ENCODE assay signal across 37 cellular contexts in the genomic region with DNA sequence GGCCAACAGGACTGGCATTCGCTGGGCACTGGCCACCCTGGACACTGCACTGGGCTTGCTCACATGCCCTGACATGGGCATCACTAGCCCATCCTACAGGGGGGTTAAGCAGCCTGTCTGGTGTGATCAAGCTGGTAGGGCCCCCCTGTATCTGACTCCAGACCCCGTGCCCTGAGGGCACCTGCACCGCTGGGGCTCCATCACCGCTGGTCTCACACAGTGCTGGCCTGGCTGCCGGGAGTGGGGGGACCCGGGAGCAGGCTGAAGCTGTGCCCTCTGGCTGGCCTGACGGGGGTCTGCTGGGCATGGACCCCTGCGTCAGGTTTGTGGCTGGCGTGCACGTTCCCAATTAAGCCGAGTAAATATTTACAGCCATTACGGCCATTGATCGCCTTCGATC. TPM values are rescaled to one million over a fixed set of nuclear protein-coding genes. Genes with fewer than 3 reads are reported as not detected.
"Had no signal": no experiment of that assay in that cellular context is flagged by ENCODE, and none has a peak within 500 bp of the region (broad histone marks: within the 10 kb centered on the region; RNA-seq: fewer than 3 reads in every experiment).

No MANE protein-coding gene starts in this region.

- H3K9me3 Mint-ChIP-seq: activated B cell treated with CpG ODN at 0.5 μM for 24 hours; activated CD4-positive, alpha-beta memory T cell treated with anti-CD3 and anti-CD28 coated beads for 36 hours; activated CD8-positive, alpha-beta T cell treated with anti-CD3 and anti-CD28 coated beads for 36 hours; activated naive CD4-positive, alpha-beta T cell treated with anti-CD3 and anti-CD28 coated beads for 36 hours; activated naive CD8-positive, alpha-beta T cell treated with anti-CD3 and anti-CD28 coated beads for 36 hours; activated T-cell treated with anti-CD3 and anti-CD28 coated beads, Interleukin-2, amount 50 U/mL, for 4 hours; activated T-helper 17 cell treated with anti-CD3 and anti-CD28 coated beads, Interleukin-2, amount 50 U/mL, for 72 hours; T-cell; T-helper 1 cell treated with Interleukin-12 subunit alpha and Interleukin-12 subunit beta and Interleukin-4 antibody, amounts not matched to agents 30 μg/mL and 1 μg/mL, for 36 hours; T-helper 2 cell treated with Interferon-gamma antibody and Interleukin-4, amounts not matched to agents 5 μg/mL and 100 μg/mL, for 36 hours had no signal

- H3K36me3 Mint-ChIP-seq: activated CD4-positive, alpha-beta memory T cell treated with anti-CD3 and anti-CD28 coated beads for 36 hours; activated naive CD4-positive, alpha-beta T cell treated with anti-CD3 and anti-CD28 coated beads, Interleukin-2, amount 50 U/mL, for 72 hours; activated naive CD8-positive, alpha-beta T cell treated with anti-CD3 and anti-CD28 coated beads for 36 hours; T-cell had no signal

- H3K27ac ChIP-seq: adrenal gland, body of pancreas, brain microvascular endothelial cell, breast epithelium had no signal

- H3K4me3 ChIP-seq: adrenal gland, body of pancreas, breast epithelium had no signal

- H3K4me3 Mint-ChIP-seq: activated B cell treated with CpG ODN at 0.5 μM for 24 hours; activated CD4-positive, alpha-beta memory T cell treated with anti-CD3 and anti-CD28 coated beads for 36 hours; activated CD4-positive, alpha-beta T cell treated with anti-CD3 and anti-CD28 coated beads, Interleukin-2, amount 10 ng/mL, durations not matched to agents 24 days and 14 days; activated CD8-positive, alpha-beta T cell treated with anti-CD3 and anti-CD28 coated beads for 36 hours; activated naive CD4-positive, alpha-beta T cell treated with anti-CD3 and anti-CD28 coated beads for 36 hours; activated naive CD8-positive, alpha-beta T cell treated with anti-CD3 and anti-CD28 coated beads for 36 hours; activated T-cell treated with anti-CD3 and anti-CD28 coated beads, Interleukin-2, amount 50 U/mL, for 4 hours; activated T-cell treated with anti-CD3 and anti-CD28 coated beads, Interleukin-2, amount 50 U/mL, for 72 hours; activated T-helper 1 cell treated with anti-CD3 and anti-CD28 coated beads, Interleukin-12 subunit alpha, Interleukin-12 subunit beta, Interleukin-2, Interleukin-4 antibody, amounts not matched to agents 30 ng/mL and 10 ng/mL and 1 ng/mL, durations not matched to agents 14 hours and 24 hours and 36 hours; activated T-helper 17 cell treated with anti-CD3 and anti-CD28 coated beads, Interleukin-2, amount 50 U/mL, for 72 hours; T-cell; T-helper 1 cell treated with Interleukin-12 subunit alpha and Interleukin-12 subunit beta and Interleukin-4 antibody, amounts not matched to agents 30 μg/mL and 1 μg/mL, for 36 hours; T-helper 2 cell treated with Interferon-gamma antibody and Interleukin-4, amounts not matched to agents 5 μg/mL and 100 μg/mL, for 36 hours had no signal

- FAIRE-seq: astrocyte, TTC549 had no signal

- H3K36me3 ChIP-seq: adrenal gland, brain microvascular endothelial cell, breast epithelium had no signal

- H3K4me1 ChIP-seq: adrenal gland had no signal

- ATAC-seq: activated CD8-positive, alpha-beta T cell treated with anti-CD3 and anti-CD28 coated beads for 36 hours; activated naive CD4-positive, alpha-beta T cell treated with anti-CD3 and anti-CD28 coated beads, Interleukin-2, amount 50 U/mL, for 72 hours; activated T-cell treated with anti-CD3 and anti-CD28 coated beads, Interleukin-2, amount 50 U/mL, for 4 hours; activated T-cell treated with anti-CD3 and anti-CD28 coated beads, Interleukin-2, amount 50 U/mL, for 72 hours; activated T-helper 17 cell treated with anti-CD3 and anti-CD28 coated beads, Interleukin-2, amount 50 U/mL, for 72 hours; body of pancreas; T-cell had no signal

- H3K4me1 Mint-ChIP-seq: activated B cell treated with CpG ODN at 0.5 μM for 24 hours; activated CD4-positive, alpha-beta T cell treated with anti-CD3 and anti-CD28 coated beads, Interleukin-2, amount 10 ng/mL, durations not matched to agents 24 days and 14 days; activated naive CD8-positive, alpha-beta T cell treated with anti-CD3 and anti-CD28 coated beads for 36 hours; activated T-helper 17 cell treated with anti-CD3 and anti-CD28 coated beads, Interleukin-2, amount 50 U/mL, for 72 hours; T-cell had no signal

- H3K27me3 ChIP-seq: adrenal gland, body of pancreas, brain microvascular endothelial cell, breast epithelium had no signal

- H3K27ac Mint-ChIP-seq: activated B cell treated with CpG ODN at 0.5 μM for 24 hours; activated CD4-positive, alpha-beta memory T cell treated with anti-CD3 and anti-CD28 coated beads for 36 hours; activated CD4-positive, alpha-beta T cell treated with anti-CD3 and anti-CD28 coated beads, Interleukin-2, amount 10 ng/mL, durations not matched to agents 24 days and 14 days; activated CD8-positive, alpha-beta T cell treated with anti-CD3 and anti-CD28 coated beads for 36 hours; activated naive CD4-positive, alpha-beta T cell treated with anti-CD3 and anti-CD28 coated beads for 36 hours; activated naive CD4-positive, alpha-beta T cell treated with anti-CD3 and anti-CD28 coated beads, Interleukin-2, amount 50 U/mL, for 72 hours; activated naive CD8-positive, alpha-beta T cell treated with anti-CD3 and anti-CD28 coated beads for 36 hours; activated T-cell treated with anti-CD3 and anti-CD28 coated beads, Interleukin-2, amount 50 U/mL, for 72 hours; activated T-helper 1 cell treated with anti-CD3 and anti-CD28 coated beads, Interleukin-12 subunit alpha, Interleukin-12 subunit beta, Interleukin-2, Interleukin-4 antibody, amounts not matched to agents 30 ng/mL and 10 ng/mL and 1 ng/mL, durations not matched to agents 14 hours and 24 hours and 36 hours; activated T-helper 17 cell treated with anti-CD3 and anti-CD28 coated beads, Interleukin-2, amount 50 U/mL, for 72 hours; T-cell; T-helper 1 cell treated with Interleukin-12 subunit alpha and Interleukin-12 subunit beta and Interleukin-4 antibody, amounts not matched to agents 30 μg/mL and 1 μg/mL, for 36 hours; T-helper 2 cell treated with Interferon-gamma antibody and Interleukin-4, amounts not matched to agents 5 μg/mL and 100 μg/mL, for 36 hours had no signal

- H3K27me3 Mint-ChIP-seq: activated B cell treated with CpG ODN at 0.5 μM for 24 hours; activated CD4-positive, alpha-beta memory T cell treated with anti-CD3 and anti-CD28 coated beads for 36 hours; activated CD4-positive, alpha-beta T cell treated with anti-CD3 and anti-CD28 coated beads, Interleukin-2, amount 10 ng/mL, durations not matched to agents 24 days and 14 days; activated CD8-positive, alpha-beta T cell treated with anti-CD3 and anti-CD28 coated beads for 36 hours; activated naive CD8-positive, alpha-beta T cell treated with anti-CD3 and anti-CD28 coated beads for 36 hours; T-cell had no signal

- H3K9me3 ChIP-seq: adrenal gland, body of pancreas, breast epithelium had no signal

- DNase-seq: activated B cell treated with CpG ODN at 0.5 μM for 24 hours; activated CD4-positive, alpha-beta memory T cell treated with anti-CD3 and anti-CD28 coated beads for 36 hours; activated CD4-positive, alpha-beta T cell treated with anti-CD3 and anti-CD28 coated beads for 4 hours; activated CD4-positive, alpha-beta T cell treated with anti-CD3 and anti-CD28 coated beads, Interleukin-2, amount 10 ng/mL, durations not matched to agents 24 days and 14 days; activated CD4-positive, alpha-beta T cell treated with anti-CD3 and anti-CD28 coated beads, Interleukin-2, amount 50 U/mL, for 1 hour; activated CD4-positive, alpha-beta T cell treated with anti-CD3 and anti-CD28 coated beads, Interleukin-2, amount 50 U/mL, for 4 hours; activated CD4-positive, CD25-positive, alpha-beta regulatory T cell treated with anti-CD3 and anti-CD28 coated beads, Interleukin-2, amount 50 U/mL, for 72 hours; activated CD8-positive, alpha-beta memory T cell treated with anti-CD3 and anti-CD28 coated beads, Interleukin-2, amount 50 U/mL, for 4 hours; activated CD8-positive, alpha-beta T cell treated with anti-CD3 and anti-CD28 coated beads for 36 hours; activated effector memory CD4-positive, alpha-beta T cell treated with anti-CD3 and anti-CD28 coated beads, Interleukin-2, amount 50 U/mL, for 16 hours; activated gamma-delta T cell treated with Interleukin-2 at 50 U/mL for 16 hours; activated naive CD4-positive, alpha-beta T cell; activated naive CD4-positive, alpha-beta T cell treated with anti-CD3 and anti-CD28 coated beads for 36 hours; activated naive CD4-positive, alpha-beta T cell treated with anti-CD3 and anti-CD28 coated beads, Interleukin-2, amount 50 U/mL, for 16 hours; activated naive CD8-positive, alpha-beta T cell treated with anti-CD3 and anti-CD28 coated beads for 36 hours; activated T-cell treated with anti-CD3 and anti-CD28 coated beads for 4 hours; activated T-cell treated with anti-CD3 and anti-CD28 coated beads, Interleukin-2, amount 50 U/mL, for 1 hour; activated T-cell treated with anti-CD3 and anti-CD28 coated beads, Interleukin-2, amount 50 U/mL, for 4 hours; activated T-cell treated with anti-CD3 and anti-CD28 coated beads, Interleukin-2, amount 50 U/mL, for 72 hours; adrenal gland; amniotic stem cell; aorta; body of pancreas; brain microvascular endothelial cell; central memory CD4-positive, alpha-beta T cell; T-cell; T-helper 2 cell; T-helper 9 cell had no signal

RNA-seq across cellular contexts. Expression of a gene that starts 32.3 kb away (rescaled TPM):
- total RNA-seq: activated B cell treated with CpG ODN at 0.5 μM for 24 hours; activated CD4-positive, alpha-beta memory T cell treated with anti-CD3 and anti-CD28 coated beads for 36 hours; activated CD4-positive, alpha-beta T cell treated with anti-CD3 and anti-CD28 coated beads, Interleukin-2, amount 10 ng/mL, durations not matched to agents 24 days and 14 days; activated CD8-positive, alpha-beta memory T cell treated with anti-CD3 and anti-CD28 coated beads for 36 hours; activated CD8-positive, alpha-beta T cell treated with anti-CD3 and anti-CD28 coated beads for 36 hours; activated naive CD4-positive, alpha-beta T cell treated with anti-CD3 and anti-CD28 coated beads for 36 hours; activated naive CD4-positive, alpha-beta T cell treated with anti-CD3 and anti-CD28 coated beads, Interleukin-2, amount 50 U/mL, for 72 hours; activated naive CD8-positive, alpha-beta T cell treated with anti-CD3 and anti-CD28 coated beads for 36 hours; activated T-cell treated with anti-CD3 and anti-CD28 coated beads, Interleukin-2, amount 50 U/mL, for 4 hours; activated T-cell treated with anti-CD3 and anti-CD28 coated beads, Interleukin-2, amount 50 U/mL, for 72 hours; activated T-helper 1 cell treated with anti-CD3 and anti-CD28 coated beads, Interleukin-12 subunit alpha, Interleukin-12 subunit beta, Interleukin-2, Interleukin-4 antibody, amounts not matched to agents 30 ng/mL and 10 ng/mL and 1 ng/mL, durations not matched to agents 14 hours and 24 hours and 36 hours; activated T-helper 17 cell treated with anti-CD3 and anti-CD28 coated beads, Interleukin-2, amount 50 U/mL, for 72 hours; T-cell had no signal
